8 cellular contexts compared by ENCODE assay signal in genomic region chr13:41059896-41060722, GRCh38. TPM values are rescaled to one million over a fixed set of nuclear protein-coding genes. Genes with fewer than 3 reads are reported as not detected.
DNase-seq lines count a peak whose midpoint lies in the region; ATAC-seq and TF ChIP-seq lines count a peak whose summit lies in the region.

No MANE protein-coding gene starts in this region.

- H3K9me3 ChIP-seq in adrenal gland (replicated peaks in 1 of 3) (no peaks in the 10 kb centered on the region), prostate gland (no peaks in the 10 kb centered on the region)

- H3K27ac ChIP-seq in adrenal gland: peak overlapping the region; percentile 97 to 99 (median 98)
- H3K27ac ChIP-seq in prostate gland: peak overlapping the region; percentile 97 to 98

- H3K4me3 ChIP-seq in adrenal gland (peak overlapping the region; percentile 83 to 91 (median 86)), prostate gland (peak overlapping the region; percentile 77 to 82)

- H3K4me1 Mint-ChIP-seq in HFFc6 (ENCODE audit: low read depth): peaks cover 55% of the 10 kb centered on the region

- TF ChIP-seq POLR2A in GM10847 (IDR thresholded peaks at IDR 0.05; ENCODE audit: extremely low read depth, insufficient read length) (peak; percentile 66), adrenal gland (IDR thresholded peaks at IDR 0.05) (peak; percentile 31 to 86), prostate gland (IDR thresholded peaks at IDR 0.05) (peak; percentile 62)

- H3K36me3 Mint-ChIP-seq in HFFc6 (ENCODE audit: low read depth): peaks cover 20% of the 10 kb centered on the region

- H3K27me3 ChIP-seq in adrenal gland (no peaks in the 10 kb centered on the region), prostate gland (replicated peaks; ENCODE audit: insufficient read depth) (no peaks in the 10 kb centered on the region)

- H3K27ac Mint-ChIP-seq in HFFc6: peak overlapping the region; percentile 87

- ATAC-seq in left ventricle myocardium superior: peak; percentile 72

- peaks cover 52 to 70% of the 10 kb centered on the region in 2 donors for H3K4me1 ChIP-seq in adrenal gland (replicated peaks in 1 of 2)
- H3K4me1 ChIP-seq in prostate gland (replicated peaks): peaks cover 11% of the 10 kb centered on the region

- H3K36me3 ChIP-seq in adrenal gland (replicated peaks in 1 of 2) (no peaks in the 10 kb centered on the region), prostate gland (no peaks in the 10 kb centered on the region)

- H3K9me3 Mint-ChIP-seq in HFFc6: no peaks in the 10 kb centered on the region

- WGBS in adrenal gland, 4 donors: 0% methylated on average over 23 to 64 of the region's 64 CpGs
- WGBS in prostate gland: 1% methylated on average over 59 of the region's 64 CpGs

- intact Hi-C loops in adrenal gland (cut with DNase I) (loop anchor here in 1 of 2 donors (10.0 kb wide), 1 partner anchor 85 kb away; no protein-coding TSS in a partner anchor), left ventricle myocardium superior (cut with micrococcal nuclease) (no loop called here), prostate gland (cut with DNase I) (loop anchor here (5.0 to 10.0 kb wide), 5 partner anchors 138 to 595 kb away; partner anchors contain the start of gene NAA16)

- TF ChIP-seq CTCF in HFFc6 (IDR thresholded peaks at IDR 0.05): peak; percentile 68
- TF ChIP-seq CTCF in adrenal gland (IDR thresholded peaks at IDR 0.05): peak in 4 of 6 experiments; percentile 9 to 23 (median 16)
- peak in 2 of 4 experiments; percentile 33 to 44 for TF ChIP-seq CTCF in prostate gland (IDR thresholded peaks at IDR 0.05)

- peak; percentile 86 for DNase-seq in HFFc6
- DNase-seq in NCI-H1105 (lab: John Stamatoyannopoulos, UW): peak; percentile 56
- peak; percentile 49 for DNase-seq in T follicular helper cell (ENCODE audit: low read depth)
- peak; percentile 89 to 95 (median 94) for DNase-seq in adrenal gland
- peak; percentile 94 for DNase-seq in left ventricle myocardium superior
- peak; percentile 83 for DNase-seq in prostate gland (ENCODE audit: low spot score)
- DNase-seq in ureter (ENCODE audit: low spot score): peak; percentile 90

- peaks cover 11% of the 10 kb centered on the region for H3K27me3 Mint-ChIP-seq in HFFc6 (ENCODE audit: insufficient read depth)

- H3K4me3 Mint-ChIP-seq in HFFc6: peak overlapping the region; percentile 89

RNA-seq across cellular contexts. Expression of gene WBP4, which starts 1.2 kb away (rescaled TPM):
- total RNA-seq in HFFc6 (2021; fragmentation: NEBNext Ultra II Directional; extraction: Animal tissue kit (Norgen Biotek cat#: 25700)): 10 to 100 TPM; 12.0 to 16.2 (median 14.6) TPM
- 10 to 100 TPM in 5 of 8 donors, 1 to 10 TPM in 3; 8.1 to 19.1 (median 11.5) TPM for total RNA-seq in adrenal gland
- polyA plus RNA-seq in adrenal gland: 10 to 100 TPM; 21.2 to 28.5 (median 28.0) TPM
- 20.8 TPM for total RNA-seq in left ventricle myocardium superior
- total RNA-seq in prostate gland: 10 to 100 TPM; 13.3 to 14.1 TPM
- total RNA-seq in ureter: 11.3 TPM

RNA-seq across cellular contexts. Expression of gene ELF1, which starts 41.0 kb away (rescaled TPM):
- 10 to 100 TPM; 25.5 to 37.7 (median 33.4) TPM for total RNA-seq in HFFc6 (2021; fragmentation: NEBNext Ultra II Directional; extraction: Animal tissue kit (Norgen Biotek cat#: 25700))
- total RNA-seq in adrenal gland (10 to 100 TPM; 27.6 to 64.3 (median 54.1) TPM), left ventricle myocardium superior (33.3 TPM), prostate gland (100 to 1,000 TPM; 108 to 123 TPM), ureter (124 TPM)
- 10 to 100 TPM in 2 of 3 donors, 1 to 10 TPM in 1; 6.3 to 36.1 (median 10.4) TPM for polyA plus RNA-seq in adrenal gland

Comparison
In these comparisons a context has a peak if more than half of its experiments do, and no peak if none do; other contexts are left out.
1. Peak in every context shown above with its lines: DNase-seq, ATAC-seq, H3K4me3 ChIP-seq and H3K27ac ChIP-seq.